ENCODE assay signal across 1 cellular context in the genomic region with DNA sequence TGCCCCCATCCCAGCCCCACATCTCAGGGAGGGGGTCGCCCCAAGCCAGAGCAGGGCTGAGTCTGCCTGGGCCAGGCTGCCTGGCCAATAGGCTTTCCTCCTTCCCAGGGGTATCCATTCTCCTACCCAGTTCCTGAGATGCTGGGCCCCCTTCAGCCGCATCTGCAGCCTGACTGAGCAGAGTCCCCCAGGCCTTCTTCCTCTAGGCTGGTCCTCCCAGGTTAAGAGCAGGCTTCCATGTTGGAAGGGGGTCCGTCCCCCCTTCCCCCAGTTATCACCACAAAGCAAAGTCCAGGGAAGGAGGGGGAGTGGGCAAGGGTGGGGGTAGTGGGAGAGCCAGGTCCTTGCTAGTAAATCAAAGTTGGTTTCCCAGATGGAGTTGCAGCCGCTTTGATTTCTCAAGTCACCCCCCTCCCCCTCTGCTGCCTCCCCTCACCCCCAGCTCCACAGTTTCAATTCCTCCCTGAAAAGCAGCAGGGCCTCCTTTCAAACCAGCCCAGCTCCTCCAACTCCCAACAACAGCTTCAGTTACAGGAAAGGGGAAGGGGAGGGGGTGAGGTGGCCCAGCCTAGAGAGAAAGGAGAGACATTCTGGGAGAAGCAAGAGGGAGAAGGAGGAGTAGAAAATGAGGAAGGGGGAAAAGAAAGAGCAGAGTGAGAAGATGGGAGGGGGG.
TF ChIP-seq lines count a peak whose summit lies in the region.

No MANE protein-coding gene starts in this region.

TF ChIP-seq in GM23338, 12 proteins besides CTCF, POLR2A, EP300 and RAD21 (continued from another document):
- TF ChIP-seq, protein P1, sequence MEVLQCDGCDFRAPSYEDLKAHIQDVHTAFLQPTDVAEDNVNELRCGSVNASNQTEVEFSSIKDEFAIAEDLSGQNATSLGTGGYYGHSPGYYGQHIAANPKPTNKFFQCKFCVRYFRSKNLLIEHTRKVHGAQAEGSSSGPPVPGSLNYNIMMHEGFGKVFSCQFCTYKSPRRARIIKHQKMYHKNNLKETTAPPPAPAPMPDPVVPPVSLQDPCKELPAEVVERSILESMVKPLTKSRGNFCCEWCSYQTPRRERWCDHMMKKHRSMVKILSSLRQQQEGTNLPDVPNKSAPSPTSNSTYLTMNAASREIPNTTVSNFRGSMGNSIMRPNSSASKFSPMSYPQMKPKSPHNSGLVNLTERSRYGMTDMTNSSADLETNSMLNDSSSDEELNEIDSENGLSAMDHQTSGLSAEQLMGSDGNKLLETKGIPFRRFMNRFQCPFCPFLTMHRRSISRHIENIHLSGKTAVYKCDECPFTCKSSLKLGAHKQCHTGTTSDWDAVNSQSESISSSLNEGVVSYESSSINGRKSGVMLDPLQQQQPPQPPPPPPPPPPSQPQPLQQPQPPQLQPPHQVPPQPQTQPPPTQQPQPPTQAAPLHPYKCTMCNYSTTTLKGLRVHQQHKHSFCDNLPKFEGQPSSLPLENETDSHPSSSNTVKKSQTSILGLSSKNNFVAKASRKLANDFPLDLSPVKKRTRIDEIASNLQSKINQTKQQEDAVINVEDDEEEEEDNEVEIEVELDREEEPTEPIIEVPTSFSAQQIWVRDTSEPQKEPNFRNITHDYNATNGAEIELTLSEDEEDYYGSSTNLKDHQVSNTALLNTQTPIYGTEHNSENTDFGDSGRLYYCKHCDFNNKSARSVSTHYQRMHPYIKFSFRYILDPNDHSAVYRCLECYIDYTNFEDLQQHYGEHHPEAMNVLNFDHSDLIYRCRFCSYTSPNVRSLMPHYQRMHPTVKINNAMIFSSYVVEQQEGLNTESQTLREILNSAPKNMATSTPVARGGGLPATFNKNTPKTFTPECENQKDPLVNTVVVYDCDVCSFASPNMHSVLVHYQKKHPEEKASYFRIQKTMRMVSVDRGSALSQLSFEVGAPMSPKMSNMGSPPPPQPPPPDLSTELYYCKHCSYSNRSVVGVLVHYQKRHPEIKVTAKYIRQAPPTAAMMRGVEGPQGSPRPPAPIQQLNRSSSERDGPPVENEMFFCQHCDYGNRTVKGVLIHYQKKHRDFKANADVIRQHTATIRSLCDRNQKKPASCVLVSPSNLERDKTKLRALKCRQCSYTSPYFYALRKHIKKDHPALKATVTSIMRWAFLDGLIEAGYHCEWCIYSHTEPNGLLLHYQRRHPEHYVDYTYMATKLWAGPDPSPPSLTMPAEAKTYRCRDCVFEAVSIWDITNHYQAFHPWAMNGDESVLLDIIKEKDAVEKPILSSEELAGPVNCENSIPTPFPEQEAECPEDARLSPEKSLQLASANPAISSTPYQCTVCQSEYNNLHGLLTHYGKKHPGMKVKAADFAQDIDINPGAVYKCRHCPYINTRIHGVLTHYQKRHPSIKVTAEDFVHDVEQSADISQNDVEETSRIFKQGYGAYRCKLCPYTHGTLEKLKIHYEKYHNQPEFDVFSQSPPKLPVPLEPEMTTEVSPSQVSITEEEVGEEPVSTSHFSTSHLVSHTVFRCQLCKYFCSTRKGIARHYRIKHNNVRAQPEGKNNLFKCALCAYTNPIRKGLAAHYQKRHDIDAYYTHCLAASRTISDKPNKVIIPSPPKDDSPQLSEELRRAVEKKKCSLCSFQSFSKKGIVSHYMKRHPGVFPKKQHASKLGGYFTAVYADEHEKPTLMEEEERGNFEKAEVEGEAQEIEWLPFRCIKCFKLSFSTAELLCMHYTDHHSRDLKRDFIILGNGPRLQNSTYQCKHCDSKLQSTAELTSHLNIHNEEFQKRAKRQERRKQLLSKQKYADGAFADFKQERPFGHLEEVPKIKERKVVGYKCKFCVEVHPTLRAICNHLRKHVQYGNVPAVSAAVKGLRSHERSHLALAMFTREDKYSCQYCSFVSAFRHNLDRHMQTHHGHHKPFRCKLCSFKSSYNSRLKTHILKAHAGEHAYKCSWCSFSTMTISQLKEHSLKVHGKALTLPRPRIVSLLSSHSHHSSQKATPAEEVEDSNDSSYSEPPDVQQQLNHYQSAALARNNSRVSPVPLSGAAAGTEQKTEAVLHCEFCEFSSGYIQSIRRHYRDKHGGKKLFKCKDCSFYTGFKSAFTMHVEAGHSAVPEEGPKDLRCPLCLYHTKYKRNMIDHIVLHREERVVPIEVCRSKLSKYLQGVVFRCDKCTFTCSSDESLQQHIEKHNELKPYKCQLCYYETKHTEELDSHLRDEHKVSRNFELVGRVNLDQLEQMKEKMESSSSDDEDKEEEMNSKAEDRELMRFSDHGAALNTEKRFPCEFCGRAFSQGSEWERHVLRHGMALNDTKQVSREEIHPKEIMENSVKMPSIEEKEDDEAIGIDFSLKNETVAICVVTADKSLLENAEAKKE (CRISPR knock-in tag; IDR thresholded peaks at IDR 0.05), result no peak
- TF ChIP-seq EZH2 (IDR thresholded peaks at IDR 0.05; ENCODE audit: low read depth, unreplicated experiment), result no peak
- no peak for TF ChIP-seq CREB1 (CRISPR knock-in tag; IDR thresholded peaks at IDR 0.05; ENCODE audit: low read depth)
- TF ChIP-seq JUNB (IDR thresholded peaks at IDR 0.05; ENCODE audit: unreplicated experiment), result no peak
- TF ChIP-seq, protein P2, sequence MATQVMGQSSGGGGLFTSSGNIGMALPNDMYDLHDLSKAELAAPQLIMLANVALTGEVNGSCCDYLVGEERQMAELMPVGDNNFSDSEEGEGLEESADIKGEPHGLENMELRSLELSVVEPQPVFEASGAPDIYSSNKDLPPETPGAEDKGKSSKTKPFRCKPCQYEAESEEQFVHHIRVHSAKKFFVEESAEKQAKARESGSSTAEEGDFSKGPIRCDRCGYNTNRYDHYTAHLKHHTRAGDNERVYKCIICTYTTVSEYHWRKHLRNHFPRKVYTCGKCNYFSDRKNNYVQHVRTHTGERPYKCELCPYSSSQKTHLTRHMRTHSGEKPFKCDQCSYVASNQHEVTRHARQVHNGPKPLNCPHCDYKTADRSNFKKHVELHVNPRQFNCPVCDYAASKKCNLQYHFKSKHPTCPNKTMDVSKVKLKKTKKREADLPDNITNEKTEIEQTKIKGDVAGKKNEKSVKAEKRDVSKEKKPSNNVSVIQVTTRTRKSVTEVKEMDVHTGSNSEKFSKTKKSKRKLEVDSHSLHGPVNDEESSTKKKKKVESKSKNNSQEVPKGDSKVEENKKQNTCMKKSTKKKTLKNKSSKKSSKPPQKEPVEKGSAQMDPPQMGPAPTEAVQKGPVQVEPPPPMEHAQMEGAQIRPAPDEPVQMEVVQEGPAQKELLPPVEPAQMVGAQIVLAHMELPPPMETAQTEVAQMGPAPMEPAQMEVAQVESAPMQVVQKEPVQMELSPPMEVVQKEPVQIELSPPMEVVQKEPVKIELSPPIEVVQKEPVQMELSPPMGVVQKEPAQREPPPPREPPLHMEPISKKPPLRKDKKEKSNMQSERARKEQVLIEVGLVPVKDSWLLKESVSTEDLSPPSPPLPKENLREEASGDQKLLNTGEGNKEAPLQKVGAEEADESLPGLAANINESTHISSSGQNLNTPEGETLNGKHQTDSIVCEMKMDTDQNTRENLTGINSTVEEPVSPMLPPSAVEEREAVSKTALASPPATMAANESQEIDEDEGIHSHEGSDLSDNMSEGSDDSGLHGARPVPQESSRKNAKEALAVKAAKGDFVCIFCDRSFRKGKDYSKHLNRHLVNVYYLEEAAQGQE (IDR thresholded peaks at IDR 0.05; ENCODE audit: unreplicated experiment), result no peak
- TF ChIP-seq POLR2AphosphoS5 (IDR thresholded peaks at IDR 0.05; ENCODE audit: low read depth), result no peak
- no peak for TF ChIP-seq EZH2phosphoT487 (IDR thresholded peaks at IDR 0.05; ENCODE audit: unreplicated experiment)
- no peak for TF ChIP-seq ZNF331 (CRISPR knock-in tag; IDR thresholded peaks at IDR 0.05; ENCODE audit: low read depth)
- TF ChIP-seq STAT1 (IDR thresholded peaks at IDR 0.05; ENCODE audit: unreplicated experiment), result no peak
